ENCODE assay signal across 7 cellular contexts in the genomic region with DNA sequence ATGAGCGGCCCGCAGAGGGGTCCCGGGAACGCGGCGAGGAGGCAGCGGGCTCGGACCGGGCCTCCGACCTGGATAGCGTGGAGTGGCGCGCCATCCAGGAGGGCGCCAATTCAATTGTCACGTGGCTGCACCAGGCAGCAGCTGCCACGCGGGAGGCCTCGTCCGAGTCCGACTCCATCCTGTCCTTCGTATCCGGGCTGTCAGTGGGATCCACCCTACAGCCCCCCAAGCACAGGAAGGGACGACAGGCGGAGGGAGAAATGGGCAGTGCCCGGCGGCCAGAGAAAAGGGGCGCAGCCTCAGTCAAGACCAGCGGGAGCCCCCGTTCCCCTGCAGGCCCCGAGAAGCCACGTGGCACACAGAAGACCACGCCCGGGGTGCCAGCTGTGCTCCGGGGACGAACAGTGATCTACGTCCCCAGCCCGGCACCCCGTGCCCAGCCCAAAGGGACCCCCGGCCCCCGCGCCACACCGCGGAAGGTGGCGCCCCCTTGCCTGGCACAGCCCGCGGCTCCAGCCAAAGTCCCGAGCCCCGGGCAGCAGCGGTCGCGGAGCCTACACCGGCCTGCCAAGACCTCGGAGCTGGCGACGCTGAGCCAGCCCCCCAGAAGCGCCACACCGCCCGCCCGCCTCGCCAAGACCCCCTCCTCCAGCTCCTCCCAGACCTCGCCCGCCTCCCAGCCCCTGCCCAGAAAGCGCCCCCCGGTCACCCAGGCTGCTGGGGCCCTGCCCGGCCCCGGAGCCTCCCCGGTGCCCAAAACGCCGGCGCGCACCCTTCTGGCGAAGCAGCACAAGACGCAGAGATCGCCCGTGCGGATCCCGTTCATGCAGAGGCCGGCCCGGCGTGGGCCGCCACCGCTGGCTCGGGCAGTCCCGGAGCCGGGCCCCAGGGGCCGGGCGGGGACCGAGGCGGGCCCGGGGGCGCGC. TPM values are rescaled to one million over a fixed set of nuclear protein-coding genes. Genes with fewer than 3 reads are reported as not detected.
DNase-seq lines count a peak whose midpoint lies in the region; ATAC-seq and TF ChIP-seq lines count a peak whose summit lies in the region.
"Had no signal": no experiment of that assay in that cellular context is flagged by ENCODE, and none has a peak within 500 bp of the region (broad histone marks: within the 10 kb centered on the region; RNA-seq: fewer than 3 reads in every experiment).

No MANE protein-coding gene starts in this region.

- peaks cover 28% of the 10 kb centered on the region for H3K79me1 ChIP-seq in mesenchymal stem cell (replicated peaks; ENCODE audit: low read length, poor library complexity, severe bottlenecking)

- ATAC-seq in GM19455 (IDR thresholded peaks at IDR 0.05; ENCODE audit: unreplicated experiment), result no peak
- ATAC-seq in HG02678 (IDR thresholded peaks at IDR 0.05; ENCODE audit: unreplicated experiment), result no peak

- no peaks in the 10 kb centered on the region for H3K36me3 ChIP-seq in DOHH2 (ENCODE audit: control insufficient read depth, low read length)
- peaks cover 0 to 26% of the 10 kb centered on the region in 2 experiments for H3K36me3 ChIP-seq in mesenchymal stem cell (ENCODE audit: control insufficient read depth in 1 of 2, insufficient read depth in 2 of 2, low read depth in 1 of 2, low read length in 2 of 2)

- H3K9ac ChIP-seq in mesenchymal stem cell (ENCODE audit: low read length), result no peak overlapping the region

- H3K9me2 ChIP-seq in DOHH2 (replicated peaks; ENCODE audit: control insufficient read depth, low read length), result no peaks in the 10 kb centered on the region

- no peak overlapping the region for H3K4me2 ChIP-seq in DOHH2 (ENCODE audit: low read length)
- H3K4me2 ChIP-seq in mesenchymal stem cell (ENCODE audit: low read length, poor library complexity, severe bottlenecking), result peak overlapping the region; percentile 56

- peak; percentile 36 for DNase-seq in activated CD4-positive, alpha-beta memory T cell treated with anti-CD3 and anti-CD28 coated beads, Interleukin-2, amount 10 ng/mL, durations not matched to agents 7 days and 5 days
- DNase-seq in mesenchymal stem cell (no peak), C1 segment of cervical spinal cord (lab: John Stamatoyannopoulos, UW) (no peak)

- POLR2A ChIA-PET in activated CD4-positive, alpha-beta memory T cell treated with anti-CD3 and anti-CD28 coated beads, Interleukin-2, amount 10 ng/mL, durations not matched to agents 7 days and 5 days (lab: Charles Lee), result interaction anchor here (0.7 to 1.6 kb wide), 6 partner anchors 10 to 24 kb away, joined by 3 to 6 read pairs (median 3); a partner anchor contains a TSS

- no peaks in the 10 kb centered on the region for H3K79me2 ChIP-seq in DOHH2 (ENCODE audit: control insufficient read depth, low read length)

- H3K4ac ChIP-seq in mesenchymal stem cell (ENCODE audit: low read depth in 1 of 2, low read length in 2 of 2), result no peak overlapping the region

- H3K27ac ChIP-seq in DOHH2 (ENCODE audit: low read depth, low read length), result no peak overlapping the region
- no peak overlapping the region for H3K27ac ChIP-seq in mesenchymal stem cell (ENCODE audit: low read length, poor library complexity, severe bottlenecking)

- H2AFZ ChIP-seq in mesenchymal stem cell (ENCODE audit: low read depth, low read length), result no peak overlapping the region

- H2AK5ac ChIP-seq in mesenchymal stem cell (ENCODE audit: low read length, severe bottlenecking), result no peak overlapping the region

- no peak overlapping the region for H2BK12ac ChIP-seq in mesenchymal stem cell (ENCODE audit: low read length in 2 of 2)

- peaks cover 19% of the 10 kb centered on the region; the same call in 1 of the 2 replicates for H4K20me1 ChIP-seq in DOHH2 (ENCODE audit: control insufficient read depth, insufficient read depth, low read depth, low read length)

- no peak overlapping the region for H2BK15ac ChIP-seq in mesenchymal stem cell (ENCODE audit: low read depth, poor library complexity, severe bottlenecking)

- 0 out of 2 replicates have a peak, but pooled peaks cover 4% of the 10 kb centered on the region for H3F3A ChIP-seq in DOHH2 (ENCODE audit: control insufficient read depth, insufficient read depth)

- no peaks in the 10 kb centered on the region for H3K9me3 Mint-ChIP-seq in activated CD4-positive, alpha-beta memory T cell treated with anti-CD3 and anti-CD28 coated beads, Interleukin-2, amount 10 ng/mL, durations not matched to agents 7 days and 5 days
- H3K9me3 Mint-ChIP-seq: natural killer cell treated with Interleukin-12 subunit alpha and Interleukin-12 subunit beta and Interleukin-15 and Interleukin-18, amount 100 ng/mL, for 72 hours had no signal

- TF ChIP-seq CTCF in DOHH2 (IDR thresholded peaks at IDR 0.05; ENCODE audit: low read depth, low read length, poor library complexity, severe bottlenecking), result peak; percentile 17

- no peak overlapping the region for H3K18ac ChIP-seq in mesenchymal stem cell (ENCODE audit: low read depth in 1 of 2, low read length in 2 of 2)

- WGBS in mesenchymal stem cell, result 24% methylated on average over 68 of the region's 92 CpGs

- H3K4me3 Mint-ChIP-seq in activated CD4-positive, alpha-beta memory T cell treated with anti-CD3 and anti-CD28 coated beads, Interleukin-2, amount 10 ng/mL, durations not matched to agents 7 days and 5 days, result peak overlapping the region; percentile 35
- H3K4me3 Mint-ChIP-seq: natural killer cell treated with Interleukin-12 subunit alpha and Interleukin-12 subunit beta and Interleukin-15 and Interleukin-18, amount 100 ng/mL, for 72 hours had no signal

- no peaks in the 10 kb centered on the region for H3K36me3 Mint-ChIP-seq in activated CD4-positive, alpha-beta memory T cell treated with anti-CD3 and anti-CD28 coated beads, Interleukin-2, amount 10 ng/mL, durations not matched to agents 7 days and 5 days (ENCODE audit: low read depth)
- H3K36me3 Mint-ChIP-seq: natural killer cell treated with Interleukin-12 subunit alpha and Interleukin-12 subunit beta and Interleukin-15 and Interleukin-18, amount 100 ng/mL, for 72 hours had no signal

- H3K4me3 ChIP-seq in DOHH2 (ENCODE audit: low read length), result no peak overlapping the region
- H3K4me3 ChIP-seq in mesenchymal stem cell (ENCODE audit: insufficient read depth in 1 of 2, low read depth in 1 of 2, low read length in 2 of 2), result no peak overlapping the region

- H2BK120ac ChIP-seq in mesenchymal stem cell (ENCODE audit: low read depth, low read length), result no peak overlapping the region

- H3K27ac Mint-ChIP-seq in activated CD4-positive, alpha-beta memory T cell treated with anti-CD3 and anti-CD28 coated beads, Interleukin-2, amount 10 ng/mL, durations not matched to agents 7 days and 5 days, result no peak overlapping the region
- H3K27ac Mint-ChIP-seq: natural killer cell treated with Interleukin-12 subunit alpha and Interleukin-12 subunit beta and Interleukin-15 and Interleukin-18, amount 100 ng/mL, for 72 hours had no signal

- H4K91ac ChIP-seq in mesenchymal stem cell (ENCODE audit: low read length), result no peak overlapping the region

- peaks cover 13% of the 10 kb centered on the region for H3K4me1 Mint-ChIP-seq in activated CD4-positive, alpha-beta memory T cell treated with anti-CD3 and anti-CD28 coated beads, Interleukin-2, amount 10 ng/mL, durations not matched to agents 7 days and 5 days

- H3K4me1 ChIP-seq in DOHH2 (ENCODE audit: control insufficient read depth, low read length), result peaks cover 23% of the 10 kb centered on the region
- peaks cover 72% of the 10 kb centered on the region for H3K4me1 ChIP-seq in mesenchymal stem cell (ENCODE audit: control insufficient read depth, insufficient read depth, low read depth, low read length)

- H3K27me3 ChIP-seq in DOHH2 (ENCODE audit: control insufficient read depth, low read length), result peaks cover 39% of the 10 kb centered on the region
- peaks cover 38 to 73% of the 10 kb centered on the region in 2 experiments for H3K27me3 ChIP-seq in mesenchymal stem cell (ENCODE audit: control insufficient read depth in 1 of 2, insufficient read depth in 1 of 2, low read length in 2 of 2)

- H3K9me3 ChIP-seq in DOHH2 (ENCODE audit: control insufficient read depth, insufficient read depth, low read length), result no peaks in the 10 kb centered on the region
- no peaks in the 10 kb centered on the region for H3K9me3 ChIP-seq in mesenchymal stem cell (ENCODE audit: control insufficient read depth, low read length)

- CTCF ChIA-PET in activated CD4-positive, alpha-beta memory T cell treated with anti-CD3 and anti-CD28 coated beads, Interleukin-2, amount 10 ng/mL, durations not matched to agents 7 days and 5 days (lab: Charles Lee), result interaction anchor here (1.3 kb wide), 1 partner anchor 14 kb away, joined by 4 read pairs; no protein-coding TSS in a partner anchor

- no peak overlapping the region for H3K14ac ChIP-seq in mesenchymal stem cell (ENCODE audit: low read length in 2 of 2)

- no peak overlapping the region for H3K23ac ChIP-seq in mesenchymal stem cell (ENCODE audit: low read length in 2 of 2)

- no peak overlapping the region for H2BK5ac ChIP-seq in mesenchymal stem cell (ENCODE audit: low read depth, low read length, poor library complexity, severe bottlenecking)

- peaks cover 11% of the 10 kb centered on the region for H3K27me3 Mint-ChIP-seq in activated CD4-positive, alpha-beta memory T cell treated with anti-CD3 and anti-CD28 coated beads, Interleukin-2, amount 10 ng/mL, durations not matched to agents 7 days and 5 days
- H3K27me3 Mint-ChIP-seq: natural killer cell treated with Interleukin-12 subunit alpha and Interleukin-12 subunit beta and Interleukin-15 and Interleukin-18, amount 100 ng/mL, for 72 hours had no signal

- H4K8ac ChIP-seq in mesenchymal stem cell (ENCODE audit: low read length), result no peak overlapping the region

RNA-seq across cellular contexts. Expression of a gene that starts 10.5 kb away (rescaled TPM):
- total RNA-seq in activated CD4-positive, alpha-beta memory T cell treated with anti-CD3 and anti-CD28 coated beads, Interleukin-2, amount 10 ng/mL, durations not matched to agents 7 days and 5 days, result 10 to 100 TPM; 38.4 to 38.5 TPM
- polyA plus RNA-seq in mesenchymal stem cell (2013, experiment 1 of 2), result 19.7 TPM
- polyA plus RNA-seq in mesenchymal stem cell (2013, experiment 2 of 2), result 19.4 TPM

RNA-seq across cellular contexts. Expression of a gene that starts 18.6 kb away (rescaled TPM):
- total RNA-seq in activated CD4-positive, alpha-beta memory T cell treated with anti-CD3 and anti-CD28 coated beads, Interleukin-2, amount 10 ng/mL, durations not matched to agents 7 days and 5 days, result under 1 TPM in 1 of 2 experiments, not detected in 1; 0.03 TPM
- polyA plus RNA-seq in mesenchymal stem cell (2013, experiment 1 of 2), result 0.23 TPM
- polyA plus RNA-seq in mesenchymal stem cell (2013, experiment 2 of 2), result 0.23 TPM

RNA-seq across cellular contexts. Expression of a gene that starts 21.6 kb away (rescaled TPM):
- 1 to 10 TPM; 2.5 to 3.6 TPM for total RNA-seq in activated CD4-positive, alpha-beta memory T cell treated with anti-CD3 and anti-CD28 coated beads, Interleukin-2, amount 10 ng/mL, durations not matched to agents 7 days and 5 days
- polyA plus RNA-seq in mesenchymal stem cell (2013, experiment 1 of 2), result 2.0 TPM
- 1.4 TPM for polyA plus RNA-seq in mesenchymal stem cell (2013, experiment 2 of 2)

RNA-seq across cellular contexts. Expression of a gene that starts 22.4 kb away (rescaled TPM):
- total RNA-seq in activated CD4-positive, alpha-beta memory T cell treated with anti-CD3 and anti-CD28 coated beads, Interleukin-2, amount 10 ng/mL, durations not matched to agents 7 days and 5 days, result 1 to 10 TPM; 1.1 to 1.6 TPM
- 3.1 TPM for polyA plus RNA-seq in mesenchymal stem cell (2013, experiment 1 of 2)
- polyA plus RNA-seq in mesenchymal stem cell (2013, experiment 2 of 2), result 3.7 TPM

RNA-seq across cellular contexts. Expression of a gene that starts 30.3 kb away (rescaled TPM):
- total RNA-seq in activated CD4-positive, alpha-beta memory T cell treated with anti-CD3 and anti-CD28 coated beads, Interleukin-2, amount 10 ng/mL, durations not matched to agents 7 days and 5 days, result 1,000 to 10,000 TPM; 1,378 to 1,409 TPM
- polyA plus RNA-seq in mesenchymal stem cell (2013, experiment 1 of 2), result 2,213 TPM
- 2,093 TPM for polyA plus RNA-seq in mesenchymal stem cell (2013, experiment 2 of 2)
